In the genomic region with DNA sequence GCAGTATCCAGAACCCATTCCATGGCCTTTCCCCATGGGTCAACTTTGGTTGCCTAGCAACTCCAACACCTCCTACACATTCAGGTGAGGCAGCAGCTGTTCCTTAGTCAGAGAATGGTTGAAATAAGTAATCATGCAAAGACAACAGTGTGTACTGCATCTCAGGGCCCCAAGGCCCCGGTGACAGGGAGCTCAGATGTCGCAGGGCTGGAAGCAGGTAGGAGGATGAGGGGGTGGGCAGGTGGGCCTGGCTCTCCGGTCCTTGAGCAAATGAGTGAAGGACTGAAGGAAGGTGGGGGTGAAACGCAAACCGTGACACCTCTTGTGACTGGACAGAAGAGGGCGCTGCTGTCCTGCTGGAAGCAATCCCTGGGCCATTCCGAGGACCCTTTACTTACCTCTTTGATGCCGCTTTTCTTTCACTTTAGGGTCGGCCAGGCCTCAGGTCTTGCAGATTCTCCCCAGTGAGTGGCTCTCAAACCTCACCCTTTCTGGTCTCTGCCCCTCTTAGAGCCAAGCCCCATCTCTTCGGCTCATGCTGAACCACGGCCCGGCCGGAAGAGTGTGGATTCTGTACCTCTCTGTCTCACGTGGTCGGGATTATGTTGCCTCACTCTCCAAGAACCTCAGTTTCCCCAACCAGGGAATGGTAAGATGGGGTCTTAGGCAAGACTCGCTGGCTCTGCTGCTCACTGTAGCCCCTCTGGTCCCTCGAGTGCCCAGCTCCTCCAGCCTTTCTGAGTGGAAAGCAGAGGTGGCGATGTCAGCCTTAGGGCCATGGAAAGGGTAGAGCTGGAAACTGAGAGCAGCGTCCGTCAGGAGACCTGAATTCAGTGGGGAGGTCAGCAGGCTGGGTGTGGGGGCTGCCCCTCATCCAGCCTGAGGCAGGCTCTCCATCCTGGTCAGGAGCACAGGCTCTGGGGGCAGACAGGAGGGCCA, we compare ENCODE assay signal across 8 cellular contexts. TPM values are rescaled to one million over a fixed set of nuclear protein-coding genes. Genes with fewer than 3 reads are reported as not detected.
DNase-seq lines count a peak whose midpoint lies in the region; ATAC-seq and TF ChIP-seq lines count a peak whose summit lies in the region.

No MANE protein-coding gene starts in this region.

- no peaks in the 10 kb centered on the region for H3K9me3 ChIP-seq in right atrium auricular region

- ATAC-seq in Right ventricle myocardium superior (ENCODE audit: poor library complexity) (peak; percentile 75), HG03565 (IDR thresholded peaks at IDR 0.05; ENCODE audit: unreplicated experiment) (no peak)

- DNase-seq in Right ventricle myocardium superior = no peak
- DNase-seq in right atrium auricular region (ENCODE audit: low spot score) = no peak
- peak; percentile 79 for DNase-seq in NCI-H2171 treated with DMSO at 0.1 percent for 48 hours (lab: John Stamatoyannopoulos, UW)
- DNase-seq in activated CD4-positive, alpha-beta T cell treated with anti-CD3 and anti-CD28 coated beads for 24 hours (ENCODE audit: low read depth in 2 of 2) = peak; percentile 35 to 36
- DNase-seq in dermis blood vessel endothelial cell = peak; percentile 69
- DNase-seq in lung microvascular endothelial cell (ENCODE audit: low read depth in 2 of 2) = peak; percentile 63 to 69
- DNase-seq in stimulated activated CD8-positive, alpha-beta memory T cell treated with anti-CD3 and anti-CD28 coated beads, Interleukin-4, amount 100 ng/mL, for 48 hours = peak; percentile 71

- H3K27me3 ChIP-seq in right atrium auricular region = no peaks in the 10 kb centered on the region

- no peaks in the 10 kb centered on the region for H3K4me1 ChIP-seq in right atrium auricular region

- no peak overlapping the region for H3K4me3 ChIP-seq in right atrium auricular region

- TF ChIP-seq CTCF in right atrium auricular region (IDR thresholded peaks at IDR 0.05) = peak in 1 of 2 donors; percentile 71

- no peak overlapping the region for H3K27ac ChIP-seq in right atrium auricular region

- H3K36me3 ChIP-seq in right atrium auricular region = no peaks in the 10 kb centered on the region

- intact Hi-C loops in Right ventricle myocardium superior (cut with DNase I) = loop anchor here (5.0 to 10.0 kb wide), 2 partner anchors 93 to 260 kb away; no protein-coding TSS in a partner anchor

RNA-seq across cellular contexts. Expression of a gene that starts 5.6 kb away (rescaled TPM):
- not detected for total RNA-seq in Right ventricle myocardium superior
- total RNA-seq in right atrium auricular region = not detected
- not detected in 2 replicates for total RNA-seq in dermis blood vessel endothelial cell
- total RNA-seq in lung microvascular endothelial cell = not detected in 2 replicates

Comparison
In these comparisons a context has a peak if more than half of its experiments do, and no peak if none do; other contexts are left out.
1. DNase-seq: peak in NCI-H2171 treated with DMSO at 0.1 percent for 48 hours (single experiment), activated CD4-positive, alpha-beta T cell treated with anti-CD3 and anti-CD28 coated beads for 24 hours (2 of 2), dermis blood vessel endothelial cell (single experiment), lung microvascular endothelial cell (2 of 2) and stimulated activated CD8-positive, alpha-beta memory T cell treated with anti-CD3 and anti-CD28 coated beads, Interleukin-4, amount 100 ng/mL, for 48 hours (single experiment); none in Right ventricle myocardium superior (single experiment) and right atrium auricular region (single experiment).